Comparison of ENCODE assay signal across 31 cellular contexts in genomic region chr1:38658883-38659282, GRCh38.
DNase-seq lines count a peak whose midpoint lies in the region; ATAC-seq, FAIRE-seq and TF ChIP-seq lines count a peak whose summit lies in the region.
"Had no signal": no experiment of that assay in that cellular context is flagged by ENCODE, and none has a peak within 500 bp of the region (broad histone marks: within the 10 kb centered on the region; RNA-seq: fewer than 3 reads in every experiment).

No MANE protein-coding gene starts in this region.

- DNase-seq in K562 (ENCODE audit: extremely low read depth in 1 of 4, low spot score in 3 of 4): no peak
- no peak for DNase-seq in SJCRH30
- DNase-seq: 8988T; ACHN; AML-193; BE2C; C1 segment of cervical spinal cord; Caco-2; Calu3; CD4-positive, alpha-beta memory T cell; CD4-positive, alpha-beta T cell; CD4-positive, CD25-positive, alpha-beta regulatory T cell; CD8-positive, alpha-beta memory T cell; CD8-positive, alpha-beta T cell; COR-L47; DMS 273 treated with DMSO at 0.1 percent for 48 hours; DMS153; DMS53; DMS79; DMS79 treated with DMSO at 0.1 percent for 48 hours; DND-41; EL had no signal

- TF ChIP-seq CTCF in HEK293 (tag by site-specific recombination; IDR thresholded peaks at IDR 0.05) (no peak), K562 (IDR thresholded peaks at IDR 0.05 in 2 of 3, conservative IDR thresholded peaks at IDR 0.05 in 1 of 3; ENCODE audit: insufficient read depth in 2 of 3, low read depth in 1 of 3, low read length in 3 of 3) (no peak)

- CTCF ChIA-PET in HEK293 (lab: Yijun Ruan, JAX): no interaction called here
- CTCF ChIA-PET in K562 (lab: Yijun Ruan, JAX; ENCODE audit: low intra/inter-chr PET ratio): no interaction called here

- no peak overlapping the region for H3K27ac ChIP-seq in HEK293 (ENCODE audit: extremely low read depth, low read depth, low read length)
- H3K27ac ChIP-seq in K562 (ENCODE audit: extremely low read depth, low read depth, low read length): no peak overlapping the region
- no peak overlapping the region for H3K27ac ChIP-seq in SJCRH30
- H3K27ac ChIP-seq: 22Rv1; A549; BLaER1; BLaER1 treated with 17β-estradiol and CSF1 and Interleukin-3, amounts not matched to agents 10 nM and 100 nM; C4-2B had no signal

- no peaks in the 10 kb centered on the region for H3K79me2 ChIP-seq in K562 (ENCODE audit: control insufficient read depth, insufficient read depth, low read length)

- no peaks in the 10 kb centered on the region for H3K36me3 ChIP-seq in HEK293 (ENCODE audit: control insufficient read depth in 2 of 2, insufficient read depth in 1 of 2, low read length in 2 of 2)
- H3K36me3 ChIP-seq in K562 (ENCODE audit: control insufficient read depth, insufficient read depth, low read length): no peaks in the 10 kb centered on the region
- H3K36me3 ChIP-seq in SJCRH30: no peaks in the 10 kb centered on the region
- H3K36me3 ChIP-seq: BE2C; BLaER1; BLaER1 treated with 17β-estradiol and CSF1 and Interleukin-3, amounts not matched to agents 10 nM and 100 nM had no signal

- FAIRE-seq in K562 (lab: Jason Lieb, UNC): no peak
- FAIRE-seq: A204.1, A549, D721Med had no signal

- in situ Hi-C loops in K562 (cut with MboI): no loop called here

- intact Hi-C loops in K562 (cut with micrococcal nuclease): no loop called here

- H3K9me1 ChIP-seq in K562 (ENCODE audit: control insufficient read depth, insufficient read depth, low read length): no peaks in the 10 kb centered on the region

- TF ChIP-seq POLR2A in K562 (conservative IDR thresholded peaks at IDR 0.05): no peak

- H3K4me1 ChIP-seq in HEK293 (ENCODE audit: control insufficient read depth, insufficient read depth, low read length) (no peaks in the 10 kb centered on the region), K562 (replicated peaks in 1 of 2; ENCODE audit: control insufficient read depth in 2 of 2, insufficient read depth in 2 of 2, low read length in 2 of 2) (no peaks in the 10 kb centered on the region; a peak in 2 of 5 replicates), SJCRH30 (no peaks in the 10 kb centered on the region)
- H3K4me1 ChIP-seq: A549; BE2C; BLaER1; BLaER1 treated with 17β-estradiol and CSF1 and Interleukin-3, amounts not matched to agents 10 nM and 100 nM; Caco-2 had no signal

- ATAC-seq in K562 (no peak), GM18502 (IDR thresholded peaks at IDR 0.05; ENCODE audit: poor library complexity, unreplicated experiment) (no peak)
- ATAC-seq: A549; CD8-positive, alpha-beta T cell had no signal

- H3K4me3 ChIP-seq in HEK293 (ENCODE audit: low read depth, low read length) (no peak overlapping the region), K562 (no peak overlapping the region), SJCRH30 (no peak overlapping the region)
- H3K4me3 ChIP-seq: A549; BLaER1; BLaER1 treated with 17β-estradiol and CSF1 and Interleukin-3, amounts not matched to agents 10 nM and 100 nM had no signal

- BruUV-seq in K562 (replicated peaks; lab: Mats Ljungman, UMichigan): no TSS peak

- no peak for TF ChIP-seq EP300 in K562 (IDR thresholded peaks at IDR 0.05; ENCODE audit: low read length)

- POLR2A ChIA-PET in HEK293 (lab: Yijun Ruan, JAX) (no interaction called here), K562 (lab: Yijun Ruan, JAX) (interaction anchor here (0.7 kb wide), 1 partner anchor 175 kb away, joined by 3 read pairs; no protein-coding TSS in a partner anchor)

- WGBS in K562 (ENCODE audit: insufficient coverage, low coverage, missing lambda C conversion rate): 0% methylated on average over 1 of the region's 1 CpG

- H3K9me3 ChIP-seq in HEK293 (ENCODE audit: control insufficient read depth, insufficient read depth, low read depth, low read length) (no peaks in the 10 kb centered on the region), K562 (replicated peaks; ENCODE audit: control insufficient read depth, insufficient read depth, low read depth, low read length) (peaks cover 6% of the 10 kb centered on the region; the same call in 1 of the 2 replicates), SJCRH30 (replicated peaks) (peaks cover 4% of the 10 kb centered on the region; the same call in 1 of the 2 replicates)
- H3K9me3 ChIP-seq: BE2C, Caco-2 had no signal

- no peak overlapping the region for H2AFZ ChIP-seq in K562 (ENCODE audit: low read depth, low read length)

- H3K27me3 ChIP-seq in K562 (ENCODE audit: control insufficient read depth in 2 of 2, insufficient read depth in 2 of 2, low read length in 2 of 2) (peaks cover 0 to under 1% of the 10 kb centered on the region in 2 experiments; a peak in 2 of 5 replicates), SJCRH30 (peaks cover 11% of the 10 kb centered on the region; the same call in 1 of the 2 replicates)
- H3K27me3 ChIP-seq: BE2C; BLaER1; BLaER1 treated with 17β-estradiol and CSF1 and Interleukin-3, amounts not matched to agents 10 nM and 100 nM had no signal

- H3K4me2 ChIP-seq in K562 (ENCODE audit: insufficient read depth, low read length): no peak overlapping the region
- H3K4me2 ChIP-seq: A549; BLaER1; BLaER1 treated with 17β-estradiol and CSF1 and Interleukin-3, amounts not matched to agents 10 nM and 100 nM had no signal

- H3K9ac ChIP-seq in K562 (ENCODE audit: insufficient read depth in 1 of 2, low read depth in 2 of 2, low read length in 2 of 2): no peak overlapping the region
- H3K9ac ChIP-seq: BLaER1; BLaER1 treated with 17β-estradiol and CSF1 and Interleukin-3, amounts not matched to agents 10 nM and 100 nM had no signal

- TF ChIP-seq RAD21 in K562 (CRISPR knock-in tag; conservative IDR thresholded peaks at IDR 0.05 in 1 of 2, IDR thresholded peaks at IDR 0.05 in 1 of 2): no peak

- H4K20me1 ChIP-seq in K562 (replicated peaks; ENCODE audit: control insufficient read depth, insufficient read depth, low read length): no peaks in the 10 kb centered on the region
- H4K20me1 ChIP-seq: BLaER1; BLaER1 treated with 17β-estradiol and CSF1 and Interleukin-3, amounts not matched to agents 10 nM and 100 nM had no signal

TF ChIP-seq in HEK293, 187 proteins besides CTCF, POLR2A, EP300 and RAD21:
- TF ChIP-seq ZNF10 (tag by site-specific recombination; IDR thresholded peaks at IDR 0.05): no peak
- TF ChIP-seq KLF7 (tag by site-specific recombination; IDR thresholded peaks at IDR 0.05; ENCODE audit: borderline replicate concordance): no peak
- no peak for TF ChIP-seq ZNF350 (tag by site-specific recombination; IDR thresholded peaks at IDR 0.05)
- peak; percentile 91 for TF ChIP-seq ZNF707 (tag by site-specific recombination; IDR thresholded peaks at IDR 0.05)

TF ChIP-seq in K562, 482 proteins besides CTCF, POLR2A, EP300 and RAD21:
- no peak for TF ChIP-seq PML (IDR thresholded peaks at IDR 0.05; ENCODE audit: low read length)
- TF ChIP-seq ZNF780A (CRISPR knock-in tag; IDR thresholded peaks at IDR 0.05): no peak
- TF ChIP-seq ZNF707 (CRISPR knock-in tag; conservative IDR thresholded peaks at IDR 0.05): peak; percentile 86
- TF ChIP-seq ZNF175 (CRISPR knock-in tag; IDR thresholded peaks at IDR 0.05; ENCODE audit: low read depth): no peak

Comparison
In these comparisons a context has a peak if more than half of its experiments do, and no peak if none do; other contexts are left out.
1. Of the 44 proteins assayed by ChIP-seq in both K562 and HEK293: peak only in K562: none; only in HEK293: none; in both: ZNF707; in neither: 43.